Comparison of ENCODE assay signal across 21 cellular contexts in the genomic region with DNA sequence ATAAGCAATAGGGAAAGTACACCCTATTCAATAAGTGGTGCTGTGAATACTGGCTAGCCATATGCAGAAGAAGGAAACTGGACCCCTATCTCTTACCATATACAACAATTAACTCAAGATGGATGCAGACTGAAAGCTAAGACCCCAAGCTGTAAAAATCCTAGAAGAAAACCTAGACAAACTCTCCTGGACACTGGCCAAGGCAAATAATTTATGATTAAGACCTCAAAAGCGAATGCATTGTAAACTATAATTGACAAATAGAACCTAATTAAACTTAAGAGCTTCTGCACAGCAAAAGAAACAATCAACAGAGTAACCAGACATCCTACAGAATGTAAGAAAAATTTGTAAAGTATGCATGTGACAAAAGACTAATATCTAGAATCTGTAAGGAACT. TPM values are rescaled to one million over a fixed set of nuclear protein-coding genes. Genes with fewer than 3 reads are reported as not detected.
"Had no signal": no experiment of that assay in that cellular context is flagged by ENCODE, and none has a peak within 500 bp of the region (broad histone marks: within the 10 kb centered on the region; RNA-seq: fewer than 3 reads in every experiment).

No MANE protein-coding gene starts in this region.

- H3K4me3 ChIP-seq: hepatocyte, left ventricle myocardium inferior, lung, ovary, right atrium auricular region, right lobe of liver, stomach, suprapubic skin, tibial nerve, uterus had no signal

- H3K36me3 ChIP-seq: left ventricle myocardium inferior, ovary, right atrium auricular region, right lobe of liver, stomach, suprapubic skin, tibial nerve, uterus had no signal

- H3K4me1 ChIP-seq: left ventricle myocardium inferior, right atrium auricular region, stomach, suprapubic skin, tibial nerve, uterus had no signal

- H3K27ac ChIP-seq: hepatocyte, left ventricle myocardium inferior, ovary, right atrium auricular region, right lobe of liver, stomach, suprapubic skin, tibial nerve, uterus had no signal

- H3K9me3 ChIP-seq: left ventricle myocardium inferior, ovary, right atrium auricular region, right lobe of liver, stomach, suprapubic skin, tibial nerve, uterus had no signal

- H3K27me3 ChIP-seq: hepatocyte, ovary, right atrium auricular region, right lobe of liver, stomach, suprapubic skin, tibial nerve, uterus had no signal

- ATAC-seq: naive thymus-derived CD4-positive, alpha-beta T cell; natural killer cell treated with Interleukin-12 subunit alpha and Interleukin-12 subunit beta and Interleukin-15 and Interleukin-18, amount 100 ng/mL, for 72 hours; right lobe of liver; stimulated activated naive B cell treated with anti-CD40 and anti-IgM and Interleukin-4, amounts not matched to agents 10 μg/mL and 1 μg/mL and 100 μg/mL, for 72 hours; stimulated activated naive CD8-positive, alpha-beta T cell treated with anti-CD3 and anti-CD28 coated beads, Interleukin-15, Interleukin-2, amounts not matched to agents 100 U/mL and 50 U/mL, for 24 hours had no signal

- DNase-seq: islet precursor cell; left ventricle myocardium inferior; mesendoderm; naive thymus-derived CD4-positive, alpha-beta T cell; ovary; right lobe of liver; stimulated activated CD4-positive, alpha-beta T cell treated with anti-CD3 and anti-CD28 coated beads, Interleukin-12 subunit alpha, Interleukin-12 subunit beta, amount 100 ng/mL, for 4 hours; stimulated activated CD4-positive, alpha-beta T cell treated with anti-CD3 and anti-CD28 coated beads, Interleukin-15, amount 100 ng/mL, for 24 hours; stimulated activated CD4-positive, alpha-beta T cell treated with anti-CD3 and anti-CD28 coated beads, Interleukin-2, amount 100 ng/mL, for 24 hours; stimulated activated CD4-positive, alpha-beta T cell treated with anti-CD3 and anti-CD28 coated beads, Interleukin-4, amount 100 ng/mL, for 1 hour; stimulated activated naive B cell treated with anti-CD40 and anti-IgM and Interleukin-4, amounts not matched to agents 10 μg/mL and 1 μg/mL and 100 μg/mL, for 72 hours; stimulated activated naive CD8-positive, alpha-beta T cell treated with anti-CD3 and anti-CD28 coated beads, Interleukin-15, Interleukin-2, amounts not matched to agents 100 U/mL and 50 U/mL, for 24 hours; stomach; uterus had no signal

RNA-seq across cellular contexts. Expression of a gene that starts 41.1 kb away (rescaled TPM):
- total RNA-seq: myocyte; naive thymus-derived CD4-positive, alpha-beta T cell; natural killer cell treated with Interleukin-12 subunit alpha and Interleukin-12 subunit beta and Interleukin-15 and Interleukin-18, amount 100 ng/mL, for 72 hours had no signal
- polyA plus RNA-seq: naive thymus-derived CD4-positive, alpha-beta T cell had no signal
